In the genomic region with DNA sequence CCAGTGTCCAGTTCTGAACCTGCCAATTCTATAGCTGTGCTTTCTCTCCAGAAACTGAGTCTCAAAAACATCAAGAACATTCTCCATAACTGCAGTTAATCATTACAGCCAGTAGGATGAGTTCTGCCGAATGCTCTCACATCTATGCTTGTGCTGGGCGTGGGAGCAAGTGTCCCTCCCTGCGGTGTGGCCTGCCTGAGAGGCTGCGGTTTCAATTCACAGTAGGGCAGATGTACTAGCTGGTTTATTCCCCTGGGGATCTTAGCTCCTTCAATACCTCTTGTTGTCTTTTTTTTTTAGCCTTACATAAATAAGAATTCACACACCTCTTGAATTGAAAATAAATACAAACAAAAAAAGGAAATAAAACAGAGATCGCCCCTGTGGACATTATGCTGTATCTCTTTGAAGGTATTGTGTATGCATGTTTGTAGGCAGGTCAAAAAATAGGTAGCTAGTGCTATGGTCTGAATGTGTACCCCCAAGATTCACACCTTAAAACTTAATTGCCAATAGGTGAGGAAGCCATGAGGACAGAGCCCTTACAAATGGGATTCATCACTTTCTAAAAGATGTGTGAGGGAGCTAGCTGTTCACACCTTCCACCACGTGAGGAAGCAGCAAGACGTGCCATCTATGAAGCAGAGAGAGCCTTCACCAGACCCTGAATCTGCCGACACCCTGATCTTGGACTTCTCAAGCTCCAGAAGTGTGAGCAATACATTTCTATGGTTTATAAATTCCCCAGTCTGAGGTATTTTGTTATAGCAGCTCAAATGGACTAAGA, we compare ENCODE assay signal across 9 cellular contexts.
A peak's percentile ranks its signal among the peaks of the same experiment; 100 is the strongest.
DNase-seq lines count a peak whose midpoint lies in the region; ATAC-seq and TF ChIP-seq lines count a peak whose summit lies in the region.
"Had no signal": no experiment of that assay in that cellular context is flagged by ENCODE, and none has a peak within 500 bp of the region (broad histone marks: within the 10 kb centered on the region; RNA-seq: fewer than 3 reads in every experiment).

No MANE protein-coding gene starts in this region.

- no peak overlapping the region for H2AFZ ChIP-seq in hepatocyte

- no peaks in the 10 kb centered on the region for H3K79me2 ChIP-seq in hepatocyte

- TF ChIP-seq CTCF in hepatocyte (IDR thresholded peaks at IDR 0.05; ENCODE audit: poor library complexity) (no peak), foreskin keratinocyte (conservative IDR thresholded peaks at IDR 0.05) (no peak)

- H3K27me3 ChIP-seq in hepatocyte = no peaks in the 10 kb centered on the region
- H3K27me3 ChIP-seq in foreskin keratinocyte = peaks cover 21% of the 10 kb centered on the region
- no peaks in the 10 kb centered on the region for H3K27me3 ChIP-seq in effector memory CD4-positive, alpha-beta T cell (replicated peaks; ENCODE audit: control insufficient read depth, insufficient read depth, low read length, poor library complexity, severe bottlenecking)

- H3K9me3 ChIP-seq in hepatocyte (ENCODE audit: low read depth) = no peaks in the 10 kb centered on the region
- no peaks in the 10 kb centered on the region for H3K9me3 ChIP-seq in effector memory CD4-positive, alpha-beta T cell (ENCODE audit: control insufficient read depth, low read length)

- H3K27ac ChIP-seq in hepatocyte = no peak overlapping the region
- no peak overlapping the region for H3K27ac ChIP-seq in foreskin keratinocyte
- H3K27ac ChIP-seq in effector memory CD4-positive, alpha-beta T cell (ENCODE audit: insufficient read depth, low read length, poor library complexity, severe bottlenecking) = no peak overlapping the region
- H3K27ac ChIP-seq: coronary artery had no signal

- no peaks in the 10 kb centered on the region for H3K9me2 ChIP-seq in hepatocyte (replicated peaks; ENCODE audit: insufficient read depth)

- 78% methylated on average over 8 of the region's 8 CpGs for WGBS in hepatocyte (ENCODE audit: low lambda C conversion rate, missing lambda C conversion rate)

- no peaks in the 10 kb centered on the region for H4K20me1 ChIP-seq in hepatocyte (ENCODE audit: insufficient read depth, poor library complexity, severe bottlenecking)

- H3K36me3 ChIP-seq in hepatocyte (replicated peaks; ENCODE audit: insufficient read depth, low read depth) = no peaks in the 10 kb centered on the region
- no peaks in the 10 kb centered on the region for H3K36me3 ChIP-seq in effector memory CD4-positive, alpha-beta T cell (ENCODE audit: control insufficient read depth, insufficient read depth, low read length)

- H3K4me1 ChIP-seq in hepatocyte (ENCODE audit: insufficient read depth) (peaks cover 3% of the 10 kb centered on the region), foreskin keratinocyte (no peaks in the 10 kb centered on the region)
- no peaks in the 10 kb centered on the region for H3K4me1 ChIP-seq in effector memory CD4-positive, alpha-beta T cell (ENCODE audit: control insufficient read depth, insufficient read depth, low read length, poor library complexity, severe bottlenecking)

- DNase-seq in hepatocyte (ENCODE audit: low spot score) = peak; percentile 48
- DNase-seq in foreskin keratinocyte = no peak
- DNase-seq in NCI-H1694 treated with DMSO at 0.1 percent for 48 hours (lab: John Stamatoyannopoulos, UW) = no peak
- no peak for DNase-seq in effector memory CD4-positive, alpha-beta T cell
- DNase-seq in ACHN = no peak

- H3K4me3 ChIP-seq in hepatocyte = no peak overlapping the region
- no peak overlapping the region for H3K4me3 ChIP-seq in effector memory CD4-positive, alpha-beta T cell (ENCODE audit: insufficient read depth, low read depth, low read length, poor library complexity, severe bottlenecking)
- H3K4me3 ChIP-seq: coronary artery had no signal

- H3K4me2 ChIP-seq in hepatocyte = no peak overlapping the region

- in situ Hi-C loops in ACHN (cut with HindIII; ENCODE audit: low pct_ligation_motif_present, low pct_unique_long_range_greater_than_20kb, low sequenced_read_pairs) = no loop called here

- ATAC-seq in GM18502 (IDR thresholded peaks at IDR 0.05; ENCODE audit: poor library complexity, unreplicated experiment) = peak; percentile 87
- ATAC-seq in GM21529 (IDR thresholded peaks at IDR 0.05; ENCODE audit: unreplicated experiment) = peak; percentile 95
- ATAC-seq in HG03469 (IDR thresholded peaks at IDR 0.05; ENCODE audit: unreplicated experiment) = peak; percentile 73
- ATAC-seq in foreskin keratinocyte = no peak
